Comparison of ENCODE assay signal across 3 cellular contexts in the genomic region with DNA sequence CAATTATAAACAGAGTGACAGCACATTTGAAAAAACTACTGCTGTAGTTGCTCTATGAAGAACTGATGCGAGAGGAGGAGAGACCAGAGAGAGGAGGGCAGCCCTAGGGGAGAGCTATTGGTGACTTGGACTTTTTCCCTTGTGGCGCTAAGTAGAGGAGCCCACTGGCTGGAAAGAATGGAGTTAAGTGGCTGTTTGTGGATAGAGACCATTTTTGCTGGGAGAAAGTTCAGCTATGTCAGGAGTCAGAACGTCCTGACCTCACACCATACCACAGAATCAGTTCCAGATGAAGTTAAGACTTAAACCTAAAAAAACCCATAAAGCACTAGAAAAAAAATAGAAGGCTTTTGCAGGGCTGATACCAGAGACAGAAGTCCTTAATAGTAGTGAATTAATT.
TF ChIP-seq lines count a peak whose summit lies in the region.

No MANE protein-coding gene starts in this region.

TF ChIP-seq in A549, 52 proteins besides CTCF, POLR2A, EP300 and RAD21:
- TF ChIP-seq KDM1A (IDR thresholded peaks at IDR 0.05; ENCODE audit: low read depth) (no peak), RARB (CRISPR knock-in tag; IDR thresholded peaks at IDR 0.05) (no peak), HOXB13 (CRISPR knock-in tag; IDR thresholded peaks at IDR 0.05; ENCODE audit: low read depth) (no peak), TFCP2L1 (CRISPR knock-in tag; IDR thresholded peaks at IDR 0.05) (no peak), NPAS2 (CRISPR knock-in tag; IDR thresholded peaks at IDR 0.05; ENCODE audit: borderline replicate concordance) (no peak), CEBPB (IDR thresholded peaks at IDR 0.05) (no peak), NFE2L2 (conservative IDR thresholded peaks at IDR 0.05; ENCODE audit: low read length) (no peak), JUN (IDR thresholded peaks at IDR 0.05) (no peak), ZFP36 (IDR thresholded peaks at IDR 0.05; ENCODE audit: borderline replicate concordance, partially characterized antibody) (no peak), GATA3 (IDR thresholded peaks at IDR 0.05; ENCODE audit: borderline replicate concordance) (no peak), BHLHE40 (IDR thresholded peaks at IDR 0.05; ENCODE audit: low read depth, low read length) (no peak), EHMT2 (IDR thresholded peaks at IDR 0.05; ENCODE audit: low read depth) (no peak)
- TF ChIP-seq, protein P1, sequence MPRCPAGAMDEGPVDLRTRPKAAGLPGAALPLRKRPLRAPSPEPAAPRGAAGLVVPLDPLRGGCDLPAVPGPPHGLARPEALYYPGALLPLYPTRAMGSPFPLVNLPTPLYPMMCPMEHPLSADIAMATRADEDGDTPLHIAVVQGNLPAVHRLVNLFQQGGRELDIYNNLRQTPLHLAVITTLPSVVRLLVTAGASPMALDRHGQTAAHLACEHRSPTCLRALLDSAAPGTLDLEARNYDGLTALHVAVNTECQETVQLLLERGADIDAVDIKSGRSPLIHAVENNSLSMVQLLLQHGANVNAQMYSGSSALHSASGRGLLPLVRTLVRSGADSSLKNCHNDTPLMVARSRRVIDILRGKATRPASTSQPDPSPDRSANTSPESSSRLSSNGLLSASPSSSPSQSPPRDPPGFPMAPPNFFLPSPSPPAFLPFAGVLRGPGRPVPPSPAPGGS (IDR thresholded peaks at IDR 0.05): no peak
- TF ChIP-seq, protein P2, sequence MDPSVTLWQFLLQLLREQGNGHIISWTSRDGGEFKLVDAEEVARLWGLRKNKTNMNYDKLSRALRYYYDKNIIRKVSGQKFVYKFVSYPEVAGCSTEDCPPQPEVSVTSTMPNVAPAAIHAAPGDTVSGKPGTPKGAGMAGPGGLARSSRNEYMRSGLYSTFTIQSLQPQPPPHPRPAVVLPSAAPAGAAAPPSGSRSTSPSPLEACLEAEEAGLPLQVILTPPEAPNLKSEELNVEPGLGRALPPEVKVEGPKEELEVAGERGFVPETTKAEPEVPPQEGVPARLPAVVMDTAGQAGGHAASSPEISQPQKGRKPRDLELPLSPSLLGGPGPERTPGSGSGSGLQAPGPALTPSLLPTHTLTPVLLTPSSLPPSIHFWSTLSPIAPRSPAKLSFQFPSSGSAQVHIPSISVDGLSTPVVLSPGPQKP (IDR thresholded peaks at IDR 0.05; ENCODE audit: low read depth, low read length): no peak
- TF ChIP-seq, protein P3, sequence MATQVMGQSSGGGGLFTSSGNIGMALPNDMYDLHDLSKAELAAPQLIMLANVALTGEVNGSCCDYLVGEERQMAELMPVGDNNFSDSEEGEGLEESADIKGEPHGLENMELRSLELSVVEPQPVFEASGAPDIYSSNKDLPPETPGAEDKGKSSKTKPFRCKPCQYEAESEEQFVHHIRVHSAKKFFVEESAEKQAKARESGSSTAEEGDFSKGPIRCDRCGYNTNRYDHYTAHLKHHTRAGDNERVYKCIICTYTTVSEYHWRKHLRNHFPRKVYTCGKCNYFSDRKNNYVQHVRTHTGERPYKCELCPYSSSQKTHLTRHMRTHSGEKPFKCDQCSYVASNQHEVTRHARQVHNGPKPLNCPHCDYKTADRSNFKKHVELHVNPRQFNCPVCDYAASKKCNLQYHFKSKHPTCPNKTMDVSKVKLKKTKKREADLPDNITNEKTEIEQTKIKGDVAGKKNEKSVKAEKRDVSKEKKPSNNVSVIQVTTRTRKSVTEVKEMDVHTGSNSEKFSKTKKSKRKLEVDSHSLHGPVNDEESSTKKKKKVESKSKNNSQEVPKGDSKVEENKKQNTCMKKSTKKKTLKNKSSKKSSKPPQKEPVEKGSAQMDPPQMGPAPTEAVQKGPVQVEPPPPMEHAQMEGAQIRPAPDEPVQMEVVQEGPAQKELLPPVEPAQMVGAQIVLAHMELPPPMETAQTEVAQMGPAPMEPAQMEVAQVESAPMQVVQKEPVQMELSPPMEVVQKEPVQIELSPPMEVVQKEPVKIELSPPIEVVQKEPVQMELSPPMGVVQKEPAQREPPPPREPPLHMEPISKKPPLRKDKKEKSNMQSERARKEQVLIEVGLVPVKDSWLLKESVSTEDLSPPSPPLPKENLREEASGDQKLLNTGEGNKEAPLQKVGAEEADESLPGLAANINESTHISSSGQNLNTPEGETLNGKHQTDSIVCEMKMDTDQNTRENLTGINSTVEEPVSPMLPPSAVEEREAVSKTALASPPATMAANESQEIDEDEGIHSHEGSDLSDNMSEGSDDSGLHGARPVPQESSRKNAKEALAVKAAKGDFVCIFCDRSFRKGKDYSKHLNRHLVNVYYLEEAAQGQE (IDR thresholded peaks at IDR 0.05): no peak

TF ChIP-seq in HEK293, 187 proteins besides CTCF, POLR2A, EP300 and RAD21 (continues in another document):
- TF ChIP-seq EGR2 (tag by site-specific recombination; IDR thresholded peaks at IDR 0.05; ENCODE audit: low read depth) (no peak), ZNF341 (tag by site-specific recombination; IDR thresholded peaks at IDR 0.05; ENCODE audit: low read depth) (no peak), SETDB1 (IDR thresholded peaks at IDR 0.05; ENCODE audit: insufficient read length, low read length) (no peak), ZNF433 (tag by site-specific recombination; IDR thresholded peaks at IDR 0.05; ENCODE audit: low read depth) (no peak), ZNF529 (tag by site-specific recombination; IDR thresholded peaks at IDR 0.05; ENCODE audit: insufficient replicate concordance) (no peak), ZNF707 (tag by site-specific recombination; IDR thresholded peaks at IDR 0.05) (no peak), OVOL3 (tag by site-specific recombination; IDR thresholded peaks at IDR 0.05) (no peak)
- TF ChIP-seq, protein P4, sequence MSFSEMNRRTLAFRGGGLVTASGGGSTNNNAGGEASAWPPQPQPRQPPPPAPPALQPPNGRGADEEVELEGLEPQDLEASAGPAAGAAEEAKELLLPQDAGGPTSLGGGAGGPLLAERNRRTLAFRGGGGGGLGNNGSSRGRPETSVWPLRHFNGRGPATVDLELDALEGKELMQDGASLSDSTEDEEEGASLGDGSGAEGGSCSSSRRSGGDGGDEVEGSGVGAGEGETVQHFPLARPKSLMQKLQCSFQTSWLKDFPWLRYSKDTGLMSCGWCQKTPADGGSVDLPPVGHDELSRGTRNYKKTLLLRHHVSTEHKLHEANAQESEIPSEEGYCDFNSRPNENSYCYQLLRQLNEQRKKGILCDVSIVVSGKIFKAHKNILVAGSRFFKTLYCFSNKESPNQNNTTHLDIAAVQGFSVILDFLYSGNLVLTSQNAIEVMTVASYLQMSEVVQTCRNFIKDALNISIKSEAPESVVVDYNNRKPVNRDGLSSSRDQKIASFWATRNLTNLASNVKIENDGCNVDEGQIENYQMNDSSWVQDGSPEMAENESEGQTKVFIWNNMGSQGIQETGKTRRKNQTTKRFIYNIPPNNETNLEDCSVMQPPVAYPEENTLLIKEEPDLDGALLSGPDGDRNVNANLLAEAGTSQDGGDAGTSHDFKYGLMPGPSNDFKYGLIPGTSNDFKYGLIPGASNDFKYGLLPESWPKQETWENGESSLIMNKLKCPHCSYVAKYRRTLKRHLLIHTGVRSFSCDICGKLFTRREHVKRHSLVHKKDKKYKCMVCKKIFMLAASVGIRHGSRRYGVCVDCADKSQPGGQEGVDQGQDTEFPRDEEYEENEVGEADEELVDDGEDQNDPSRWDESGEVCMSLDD (tag by site-specific recombination; IDR thresholded peaks at IDR 0.05): no peak
- TF ChIP-seq, protein P5, sequence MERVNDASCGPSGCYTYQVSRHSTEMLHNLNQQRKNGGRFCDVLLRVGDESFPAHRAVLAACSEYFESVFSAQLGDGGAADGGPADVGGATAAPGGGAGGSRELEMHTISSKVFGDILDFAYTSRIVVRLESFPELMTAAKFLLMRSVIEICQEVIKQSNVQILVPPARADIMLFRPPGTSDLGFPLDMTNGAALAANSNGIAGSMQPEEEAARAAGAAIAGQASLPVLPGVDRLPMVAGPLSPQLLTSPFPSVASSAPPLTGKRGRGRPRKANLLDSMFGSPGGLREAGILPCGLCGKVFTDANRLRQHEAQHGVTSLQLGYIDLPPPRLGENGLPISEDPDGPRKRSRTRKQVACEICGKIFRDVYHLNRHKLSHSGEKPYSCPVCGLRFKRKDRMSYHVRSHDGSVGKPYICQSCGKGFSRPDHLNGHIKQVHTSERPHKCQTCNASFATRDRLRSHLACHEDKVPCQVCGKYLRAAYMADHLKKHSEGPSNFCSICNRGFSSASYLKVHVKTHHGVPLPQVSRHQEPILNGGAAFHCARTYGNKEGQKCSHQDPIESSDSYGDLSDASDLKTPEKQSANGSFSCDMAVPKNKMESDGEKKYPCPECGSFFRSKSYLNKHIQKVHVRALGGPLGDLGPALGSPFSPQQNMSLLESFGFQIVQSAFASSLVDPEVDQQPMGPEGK (tag by site-specific recombination; IDR thresholded peaks at IDR 0.05): no peak
- TF ChIP-seq, protein P6, sequence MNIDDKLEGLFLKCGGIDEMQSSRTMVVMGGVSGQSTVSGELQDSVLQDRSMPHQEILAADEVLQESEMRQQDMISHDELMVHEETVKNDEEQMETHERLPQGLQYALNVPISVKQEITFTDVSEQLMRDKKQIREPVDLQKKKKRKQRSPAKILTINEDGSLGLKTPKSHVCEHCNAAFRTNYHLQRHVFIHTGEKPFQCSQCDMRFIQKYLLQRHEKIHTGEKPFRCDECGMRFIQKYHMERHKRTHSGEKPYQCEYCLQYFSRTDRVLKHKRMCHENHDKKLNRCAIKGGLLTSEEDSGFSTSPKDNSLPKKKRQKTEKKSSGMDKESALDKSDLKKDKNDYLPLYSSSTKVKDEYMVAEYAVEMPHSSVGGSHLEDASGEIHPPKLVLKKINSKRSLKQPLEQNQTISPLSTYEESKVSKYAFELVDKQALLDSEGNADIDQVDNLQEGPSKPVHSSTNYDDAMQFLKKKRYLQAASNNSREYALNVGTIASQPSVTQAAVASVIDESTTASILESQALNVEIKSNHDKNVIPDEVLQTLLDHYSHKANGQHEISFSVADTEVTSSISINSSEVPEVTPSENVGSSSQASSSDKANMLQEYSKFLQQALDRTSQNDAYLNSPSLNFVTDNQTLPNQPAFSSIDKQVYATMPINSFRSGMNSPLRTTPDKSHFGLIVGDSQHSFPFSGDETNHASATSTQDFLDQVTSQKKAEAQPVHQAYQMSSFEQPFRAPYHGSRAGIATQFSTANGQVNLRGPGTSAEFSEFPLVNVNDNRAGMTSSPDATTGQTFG (tag by site-specific recombination; IDR thresholded peaks at IDR 0.05; ENCODE audit: borderline replicate concordance): no peak

TF ChIP-seq in GM12878, 131 proteins besides CTCF, POLR2A, EP300 and RAD21:
- TF ChIP-seq ZNF24 (IDR thresholded peaks at IDR 0.05): peak; percentile 40; the same call in 1 of the 2 replicates
- TF ChIP-seq IKZF1 (conservative IDR thresholded peaks at IDR 0.05): no peak
- 0 out of 2 replicates have a peak, but pooled peaks have one; percentile 6 for TF ChIP-seq RUNX3 (IDR thresholded peaks at IDR 0.05; ENCODE audit: low read length)
- TF ChIP-seq CBX3 (IDR thresholded peaks at IDR 0.05; ENCODE audit: borderline replicate concordance, low read depth): no peak
- 0 out of 2 replicates have a peak, but pooled peaks have one; percentile 49 for TF ChIP-seq POLR2AphosphoS5 (IDR thresholded peaks at IDR 0.05; ENCODE audit: low read length)
- TF ChIP-seq BRCA1 (IDR thresholded peaks at IDR 0.05; ENCODE audit: low read depth, low read length): no peak
- no peak for TF ChIP-seq SREBF2 (IDR thresholded peaks at IDR 0.05; ENCODE audit: low read length)
